In the genomic region with DNA sequence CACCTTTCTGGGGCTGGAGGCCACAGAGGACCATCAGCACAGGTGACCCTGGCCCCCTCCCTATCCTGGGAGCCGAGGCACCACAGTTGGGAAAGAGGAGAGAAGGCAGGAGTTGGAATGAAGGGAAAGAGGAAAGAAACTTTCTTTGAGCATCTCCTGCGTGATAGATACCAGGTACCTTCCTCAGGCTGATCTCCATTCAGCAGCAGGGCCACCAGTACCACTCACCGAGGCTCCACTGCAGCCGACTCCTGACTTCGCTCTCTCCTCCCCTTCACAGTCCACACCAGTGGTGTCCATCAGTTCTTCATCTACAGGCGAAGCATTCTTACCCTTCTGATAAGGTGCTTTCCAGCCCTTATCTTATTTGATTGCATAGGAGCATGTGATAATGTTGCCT, we compare ENCODE assay signal across 26 cellular contexts. TPM values are rescaled to one million over a fixed set of nuclear protein-coding genes. Genes with fewer than 3 reads are reported as not detected.
A peak's percentile ranks its signal among the peaks of the same experiment; 100 is the strongest.
DNase-seq lines count a peak whose midpoint lies in the region; ATAC-seq, FAIRE-seq and TF ChIP-seq lines count a peak whose summit lies in the region.
"Had no signal": no experiment of that assay in that cellular context is flagged by ENCODE, and none has a peak within 500 bp of the region (broad histone marks: within the 10 kb centered on the region; RNA-seq: fewer than 3 reads in every experiment).

No MANE protein-coding gene starts in this region.

- H3K9ac ChIP-seq in HepG2 (ENCODE audit: insufficient read depth, low read depth, low read length) = no peak overlapping the region

- ATAC-seq in right lobe of liver (no peak), HepG2 (no peak), HG02763 (IDR thresholded peaks at IDR 0.05; ENCODE audit: unreplicated experiment) (no peak)
- ATAC-seq: A549, GM12878 had no signal

- TF ChIP-seq CTCF in right lobe of liver (IDR thresholded peaks at IDR 0.05) (no peak), HepG2 (CRISPR knock-in tag; IDR thresholded peaks at IDR 0.05) (no peak), glutamatergic neuron (IDR thresholded peaks at IDR 0.05; ENCODE audit: partially characterized antibody, unreplicated experiment) (no peak), nephron progenitor cell (IDR thresholded peaks at IDR 0.05) (no peak), GM20000 (IDR thresholded peaks at IDR 0.05; ENCODE audit: extremely low read depth, missing control alignments) (no peak)

- TF ChIP-seq POLR2A in right lobe of liver (IDR thresholded peaks at IDR 0.05) = no peak
- no peak for TF ChIP-seq POLR2A in HepG2 (IDR thresholded peaks at IDR 0.05; ENCODE audit: insufficient read depth in 1 of 2, low read depth in 2 of 2, low read length in 2 of 2)

- TF ChIP-seq EP300 in HepG2 (IDR thresholded peaks at IDR 0.05; ENCODE audit: low read depth in 2 of 2, low read length in 2 of 2) (no peak), HepG2 (CRISPR knock-in tag; IDR thresholded peaks at IDR 0.05; ENCODE audit: borderline replicate concordance) (no peak)

- no peak for FAIRE-seq in HepG2 (lab: Jason Lieb, UNC)
- FAIRE-seq: A549, GM12878 had no signal

- TF ChIP-seq RAD21 in HepG2 (CRISPR knock-in tag; IDR thresholded peaks at IDR 0.05) = no peak

- no peaks in the 10 kb centered on the region for H3K9me3 ChIP-seq in right lobe of liver
- H3K9me3 ChIP-seq in HepG2 (ENCODE audit: low read length) = no peaks in the 10 kb centered on the region
- H3K9me3 ChIP-seq: A549 had no signal

- H3K4me3 ChIP-seq in right lobe of liver (no peak overlapping the region), HepG2 (replicated peaks in 1 of 3; ENCODE audit: insufficient read depth in 1 of 3, low read depth in 2 of 3, low read length in 3 of 3) (no peak overlapping the region)
- H3K4me3 ChIP-seq: A549, GM12878, K562 had no signal

- H3K9me3 Mint-ChIP-seq in glutamatergic neuron (ENCODE audit: unreplicated experiment) (peaks cover 5% of the 10 kb centered on the region), nephron progenitor cell (no peaks in the 10 kb centered on the region)
- H3K9me3 Mint-ChIP-seq: CD8-positive, alpha-beta memory T cell had no signal

- no peak overlapping the region for H3K4me2 ChIP-seq in HepG2 (ENCODE audit: low read depth, low read length)
- H3K4me2 ChIP-seq: A549 had no signal

- POLR2A ChIA-PET in HepG2 (lab: Yijun Ruan, JAX) = no interaction called here

- DNase-seq in right lobe of liver (peak in 2 of 3 donors; percentile 11), HepG2 (ENCODE audit: low spot score) (no peak), glutamatergic neuron (no peak), nephron progenitor cell (no peak), GM20000 (ENCODE audit: low spot score) (no peak), NCI-H1048 (lab: John Stamatoyannopoulos, UW) (no peak)
- DNase-seq: AML-193; CD8-positive, alpha-beta memory T cell; DMS 273 treated with DMSO at 0.1 percent for 48 hours; DMS79; EL; GDM1; NCI-H1105; NCI-H1436 treated with DMSO at 0.1 percent for 48 hours; NCI-H187 treated with DMSO at 0.1 percent for 48 hours; NCI-H526; NCI-H82; SHP77 treated with DMSO at 0.1 percent for 48 hours had no signal

- in situ Hi-C loops in HepG2 (cut with HindIII; ENCODE audit: extremely low pct_ligation_motif_present, low pct_unique_long_range_greater_than_20kb) = no loop called here

- no peaks in the 10 kb centered on the region for H3K36me3 ChIP-seq in right lobe of liver
- no peaks in the 10 kb centered on the region for H3K36me3 ChIP-seq in HepG2 (replicated peaks in 1 of 2; ENCODE audit: control insufficient read depth in 1 of 2, insufficient read depth in 2 of 2, low read length in 2 of 2)

- 50% methylated on average over 4 of the region's 6 CpGs for WGBS in right lobe of liver (ENCODE audit: insufficient coverage, low coverage, low lambda C conversion rate, missing lambda C conversion rate)
- WGBS in HepG2 (ENCODE audit: low lambda C conversion rate) = 37% methylated on average over 6 of the region's 6 CpGs

- peaks cover 4% of the 10 kb centered on the region for H3K27me3 Mint-ChIP-seq in glutamatergic neuron (ENCODE audit: unreplicated experiment)
- H3K27me3 Mint-ChIP-seq in nephron progenitor cell (ENCODE audit: low read depth, poor library complexity) = peaks cover 13% of the 10 kb centered on the region

- H4K20me1 ChIP-seq in HepG2 (ENCODE audit: insufficient read depth, low read length) = no peaks in the 10 kb centered on the region

- H3K27ac Mint-ChIP-seq in glutamatergic neuron (ENCODE audit: unreplicated experiment) (peak overlapping the region; percentile 29), nephron progenitor cell (no peak overlapping the region)

- no peaks in the 10 kb centered on the region for H3K79me2 ChIP-seq in HepG2 (ENCODE audit: insufficient read depth, low read length)

- peak overlapping the region; percentile 17 for H3K4me3 Mint-ChIP-seq in glutamatergic neuron (ENCODE audit: unreplicated experiment)
- H3K4me3 Mint-ChIP-seq in nephron progenitor cell = peak overlapping the region; percentile 30
- H3K4me3 Mint-ChIP-seq: CD8-positive, alpha-beta memory T cell had no signal

- CTCF ChIA-PET in HepG2 (lab: Yijun Ruan, JAX; ENCODE audit: low intra/inter-chr PET ratio, low total read pairs) = no interaction called here

- H3K27ac ChIP-seq in right lobe of liver (no peak overlapping the region), HepG2 (ENCODE audit: extremely low read length, insufficient read depth, low read length) (no peak overlapping the region)
- H3K27ac ChIP-seq: A549, C4-2B had no signal

- no peaks in the 10 kb centered on the region for H3K4me1 ChIP-seq in right lobe of liver
- H3K4me1 ChIP-seq in HepG2 (ENCODE audit: insufficient read depth, low read length) = no peaks in the 10 kb centered on the region
- H3K4me1 ChIP-seq: A549 had no signal

- peaks cover 12% of the 10 kb centered on the region for H3K4me1 Mint-ChIP-seq in glutamatergic neuron (ENCODE audit: low read depth, unreplicated experiment)
- peaks cover 15% of the 10 kb centered on the region for H3K4me1 Mint-ChIP-seq in nephron progenitor cell
- H3K4me1 Mint-ChIP-seq: CD8-positive, alpha-beta memory T cell had no signal

- intact Hi-C loops in right lobe of liver (cut with DNase I) = no loop called here
- intact Hi-C loops in HepG2 (cut with micrococcal nuclease; ENCODE audit: unreplicated experiment) = no loop called here

- no peaks in the 10 kb centered on the region for H3K36me3 Mint-ChIP-seq in glutamatergic neuron (ENCODE audit: unreplicated experiment)
- H3K36me3 Mint-ChIP-seq in nephron progenitor cell (ENCODE audit: low read depth) = no peaks in the 10 kb centered on the region

- BruUV-seq in HepG2 (replicated peaks; lab: Mats Ljungman, UMichigan) = no TSS peak

- no peaks in the 10 kb centered on the region for H3K27me3 ChIP-seq in right lobe of liver
- H3K27me3 ChIP-seq in HepG2 (ENCODE audit: control insufficient read depth in 1 of 2, insufficient read depth in 2 of 2, low read length in 2 of 2) = peaks cover 2 to 26% of the 10 kb centered on the region in 2 experiments; a peak in 4 of 5 replicates

- no peak overlapping the region for H2AFZ ChIP-seq in HepG2 (ENCODE audit: low read length)

TF ChIP-seq in HepG2, 621 proteins besides CTCF, POLR2A, EP300 and RAD21 (continues in another document):
- TF ChIP-seq RNF2 (conservative IDR thresholded peaks at IDR 0.05; ENCODE audit: low read depth) (no peak), EEA1 (CRISPR knock-in tag; IDR thresholded peaks at IDR 0.05; ENCODE audit: borderline replicate concordance) (no peak), ZNF570 (CRISPR knock-in tag; IDR thresholded peaks at IDR 0.05; ENCODE audit: borderline replicate concordance) (no peak), JARID2 (CRISPR knock-in tag; IDR thresholded peaks at IDR 0.05; ENCODE audit: insufficient replicate concordance) (no peak), NFKBIZ (CRISPR knock-in tag; IDR thresholded peaks at IDR 0.05) (no peak), ZNF605 (CRISPR knock-in tag; IDR thresholded peaks at IDR 0.05) (no peak)

RNA-seq across cellular contexts. Expression of a gene that starts 55.3 kb away (rescaled TPM):
- total RNA-seq in right lobe of liver (1 to 10 TPM in 3 of 6 experiments, under 1 TPM in 3; 0.17 to 2.0 (median 1.0) TPM), HepG2 (2016; rRNA removed; fragmentation: Illumina TruSeq; extraction: Trizol) (not detected in 2 replicates), glutamatergic neuron (ENCODE audit: unreplicated experiment) (0.37 TPM)
- not detected in 2 replicates for total RNA-seq in HepG2 (2016; cell fraction: cytosol; rRNA removed; fragmentation: Illumina TruSeq; extraction: Trizol; ENCODE audit: low read depth)
- 0.04 TPM in 1 of 2 replicates, not detected in the other for total RNA-seq in HepG2 (2016; cell fraction: insoluble cytoplasmic fraction; rRNA removed; fragmentation: Illumina TruSeq; extraction: Trizol)
- total RNA-seq in HepG2 (2016; cell fraction: membrane; rRNA removed; fragmentation: Illumina TruSeq; extraction: Trizol) = not detected in 2 replicates
- total RNA-seq in HepG2 (2016; cell fraction: nucleus; rRNA removed; fragmentation: Illumina TruSeq; extraction: Trizol) = not detected in 2 replicates
- polyA plus RNA-seq in HepG2 (2011; rRNA removed) = 0.04 and 0.07 TPM in 2 replicates
- polyA plus RNA-seq in HepG2 (2011; cell fraction: cytosol; rRNA removed) = 0.03 and 0.05 TPM in 2 replicates
- polyA plus RNA-seq in HepG2 (2011; cell fraction: nucleus; rRNA removed) = 0.14 and 0.19 TPM in 2 replicates
- not detected in 2 replicates for polyA plus RNA-seq in HepG2 (2012)
- polyA plus RNA-seq in HepG2 (2016; cell fraction: cytosol; fragmentation: Illumina TruSeq; extraction: Trizol; ENCODE audit: low read depth) = 0.03 TPM in 1 of 2 replicates, not detected in the other
- not detected in 2 replicates for polyA plus RNA-seq in HepG2 (2016; cell fraction: insoluble cytoplasmic fraction; fragmentation: Illumina TruSeq; extraction: Trizol; ENCODE audit: low read depth)
- not detected in 2 replicates for polyA plus RNA-seq in HepG2 (2016; cell fraction: membrane; fragmentation: Illumina TruSeq; extraction: Trizol; ENCODE audit: low read depth)
- polyA plus RNA-seq in HepG2 (2016; cell fraction: nucleus; fragmentation: Illumina TruSeq; extraction: Trizol; ENCODE audit: insufficient read depth, low read depth) = not detected in 2 replicates
- polyA minus RNA-seq in HepG2 (2011; rRNA and poly(A)+ RNA removed; ENCODE audit: low replicate concordance) = 0.12 TPM in 1 of 2 replicates, not detected in the other
- not detected in 2 replicates for polyA minus RNA-seq in HepG2 (2011; cell fraction: cytosol; rRNA and poly(A)+ RNA removed)
- not detected in 2 replicates for polyA minus RNA-seq in HepG2 (2011; cell fraction: nucleus; rRNA and poly(A)+ RNA removed)
- total RNA-seq: GM12878, H4, HT1080, M059J had no signal
- polyA plus RNA-seq: GM12878 had no signal

Comparison
In these comparisons a context has a peak if more than half of its experiments do, and no peak if none do; other contexts are left out.
1. DNase-seq: peak in right lobe of liver (2 of 3); none in HepG2 (single experiment), glutamatergic neuron (single experiment), nephron progenitor cell (single experiment), GM20000 (single experiment) and NCI-H1048 (single experiment).